ENCODE assay signal across 2 cellular contexts in the genomic region with DNA sequence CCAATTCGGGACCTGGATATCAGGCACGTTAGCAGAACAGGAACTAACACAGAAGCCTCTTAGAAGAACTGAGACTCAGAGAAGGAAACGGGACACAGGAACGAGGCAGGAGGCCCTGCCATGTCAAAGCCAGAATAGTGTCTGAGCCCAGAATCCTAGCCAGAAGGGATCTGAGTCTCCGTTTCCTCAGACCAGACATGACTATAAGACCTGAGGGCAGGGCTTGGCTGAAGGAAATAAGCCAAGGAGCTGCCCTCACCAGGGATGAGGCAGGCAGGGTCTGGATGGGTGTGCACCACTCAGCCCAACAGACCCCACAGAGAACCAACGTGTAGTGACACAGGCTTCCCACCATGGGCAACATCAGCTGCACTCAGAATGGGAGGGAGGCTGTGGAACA.
TF ChIP-seq lines count a peak whose summit lies in the region.

No MANE protein-coding gene starts in this region.

TF ChIP-seq in IMR-90, 13 proteins besides CTCF, POLR2A, EP300 and RAD21 (continued from another document):
- TF ChIP-seq CHD1 (IDR thresholded peaks at IDR 0.05; ENCODE audit: low read depth, low read length) (no peak), BHLHE40 (IDR thresholded peaks at IDR 0.05; ENCODE audit: low read depth, low read length) (no peak), SMC3 (IDR thresholded peaks at IDR 0.05; ENCODE audit: low read depth, low read length) (no peak), MAFK (IDR thresholded peaks at IDR 0.05; ENCODE audit: low read depth, low read length) (no peak), MXI1 (IDR thresholded peaks at IDR 0.05; ENCODE audit: borderline replicate concordance, low read depth, low read length) (no peak), NFE2L2 (IDR thresholded peaks at IDR 0.05; ENCODE audit: low read depth, low read length) (no peak), RFX5 (IDR thresholded peaks at IDR 0.05; ENCODE audit: low read depth, low read length) (no peak)
- TF ChIP-seq, protein P1, sequence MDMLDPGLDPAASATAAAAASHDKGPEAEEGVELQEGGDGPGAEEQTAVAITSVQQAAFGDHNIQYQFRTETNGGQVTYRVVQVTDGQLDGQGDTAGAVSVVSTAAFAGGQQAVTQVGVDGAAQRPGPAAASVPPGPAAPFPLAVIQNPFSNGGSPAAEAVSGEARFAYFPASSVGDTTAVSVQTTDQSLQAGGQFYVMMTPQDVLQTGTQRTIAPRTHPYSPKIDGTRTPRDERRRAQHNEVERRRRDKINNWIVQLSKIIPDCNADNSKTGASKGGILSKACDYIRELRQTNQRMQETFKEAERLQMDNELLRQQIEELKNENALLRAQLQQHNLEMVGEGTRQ (IDR thresholded peaks at IDR 0.05; ENCODE audit: low read depth, low read length): no peak
- TF ChIP-seq, protein P2, sequence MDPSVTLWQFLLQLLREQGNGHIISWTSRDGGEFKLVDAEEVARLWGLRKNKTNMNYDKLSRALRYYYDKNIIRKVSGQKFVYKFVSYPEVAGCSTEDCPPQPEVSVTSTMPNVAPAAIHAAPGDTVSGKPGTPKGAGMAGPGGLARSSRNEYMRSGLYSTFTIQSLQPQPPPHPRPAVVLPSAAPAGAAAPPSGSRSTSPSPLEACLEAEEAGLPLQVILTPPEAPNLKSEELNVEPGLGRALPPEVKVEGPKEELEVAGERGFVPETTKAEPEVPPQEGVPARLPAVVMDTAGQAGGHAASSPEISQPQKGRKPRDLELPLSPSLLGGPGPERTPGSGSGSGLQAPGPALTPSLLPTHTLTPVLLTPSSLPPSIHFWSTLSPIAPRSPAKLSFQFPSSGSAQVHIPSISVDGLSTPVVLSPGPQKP (IDR thresholded peaks at IDR 0.05; ENCODE audit: borderline replicate concordance, low read depth, low read length): no peak

TF ChIP-seq in WTC11, 78 proteins besides CTCF, POLR2A, EP300 and RAD21 (continued from another document):
- TF ChIP-seq, protein P3, sequence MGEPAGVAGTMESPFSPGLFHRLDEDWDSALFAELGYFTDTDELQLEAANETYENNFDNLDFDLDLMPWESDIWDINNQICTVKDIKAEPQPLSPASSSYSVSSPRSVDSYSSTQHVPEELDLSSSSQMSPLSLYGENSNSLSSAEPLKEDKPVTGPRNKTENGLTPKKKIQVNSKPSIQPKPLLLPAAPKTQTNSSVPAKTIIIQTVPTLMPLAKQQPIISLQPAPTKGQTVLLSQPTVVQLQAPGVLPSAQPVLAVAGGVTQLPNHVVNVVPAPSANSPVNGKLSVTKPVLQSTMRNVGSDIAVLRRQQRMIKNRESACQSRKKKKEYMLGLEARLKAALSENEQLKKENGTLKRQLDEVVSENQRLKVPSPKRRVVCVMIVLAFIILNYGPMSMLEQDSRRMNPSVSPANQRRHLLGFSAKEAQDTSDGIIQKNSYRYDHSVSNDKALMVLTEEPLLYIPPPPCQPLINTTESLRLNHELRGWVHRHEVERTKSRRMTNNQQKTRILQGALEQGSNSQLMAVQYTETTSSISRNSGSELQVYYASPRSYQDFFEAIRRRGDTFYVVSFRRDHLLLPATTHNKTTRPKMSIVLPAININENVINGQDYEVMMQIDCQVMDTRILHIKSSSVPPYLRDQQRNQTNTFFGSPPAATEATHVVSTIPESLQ (CRISPR knock-in tag; IDR thresholded peaks at IDR 0.05): no peak
- TF ChIP-seq NFE2L1 (CRISPR knock-in tag; IDR thresholded peaks at IDR 0.05) (no peak), TCF7 (CRISPR knock-in tag; IDR thresholded peaks at IDR 0.05; ENCODE audit: low read depth) (no peak), ZBTB21 (CRISPR knock-in tag; IDR thresholded peaks at IDR 0.05; ENCODE audit: borderline replicate concordance) (no peak), JAZF1 (CRISPR knock-in tag; IDR thresholded peaks at IDR 0.05) (no peak), ZNF416 (CRISPR knock-in tag; IDR thresholded peaks at IDR 0.05) (no peak), TP53 (CRISPR knock-in tag; IDR thresholded peaks at IDR 0.05) (no peak)
- TF ChIP-seq, protein P4, sequence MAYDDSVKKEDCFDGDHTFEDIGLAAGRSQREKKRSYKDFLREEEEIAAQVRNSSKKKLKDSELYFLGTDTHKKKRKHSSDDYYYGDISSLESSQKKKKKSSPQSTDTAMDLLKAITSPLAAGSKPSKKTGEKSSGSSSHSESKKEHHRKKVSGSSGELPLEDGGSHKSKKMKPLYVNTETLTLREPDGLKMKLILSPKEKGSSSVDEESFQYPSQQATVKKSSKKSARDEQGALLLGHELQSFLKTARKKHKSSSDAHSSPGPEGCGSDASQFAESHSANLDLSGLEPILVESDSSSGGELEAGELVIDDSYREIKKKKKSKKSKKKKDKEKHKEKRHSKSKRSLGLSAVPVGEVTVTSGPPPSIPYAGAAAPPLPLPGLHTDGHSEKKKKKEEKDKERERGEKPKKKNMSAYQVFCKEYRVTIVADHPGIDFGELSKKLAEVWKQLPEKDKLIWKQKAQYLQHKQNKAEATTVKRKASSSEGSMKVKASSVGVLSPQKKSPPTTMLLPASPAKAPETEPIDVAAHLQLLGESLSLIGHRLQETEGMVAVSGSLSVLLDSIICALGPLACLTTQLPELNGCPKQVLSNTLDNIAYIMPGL (CRISPR knock-in tag; IDR thresholded peaks at IDR 0.05): no peak
- TF ChIP-seq, protein P5, sequence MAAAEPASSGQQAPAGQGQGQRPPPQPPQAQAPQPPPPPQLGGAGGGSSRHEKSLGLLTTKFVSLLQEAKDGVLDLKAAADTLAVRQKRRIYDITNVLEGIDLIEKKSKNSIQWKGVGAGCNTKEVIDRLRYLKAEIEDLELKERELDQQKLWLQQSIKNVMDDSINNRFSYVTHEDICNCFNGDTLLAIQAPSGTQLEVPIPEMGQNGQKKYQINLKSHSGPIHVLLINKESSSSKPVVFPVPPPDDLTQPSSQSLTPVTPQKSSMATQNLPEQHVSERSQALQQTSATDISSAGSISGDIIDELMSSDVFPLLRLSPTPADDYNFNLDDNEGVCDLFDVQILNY (CRISPR knock-in tag; IDR thresholded peaks at IDR 0.05): no peak
- TF ChIP-seq, protein P6, sequence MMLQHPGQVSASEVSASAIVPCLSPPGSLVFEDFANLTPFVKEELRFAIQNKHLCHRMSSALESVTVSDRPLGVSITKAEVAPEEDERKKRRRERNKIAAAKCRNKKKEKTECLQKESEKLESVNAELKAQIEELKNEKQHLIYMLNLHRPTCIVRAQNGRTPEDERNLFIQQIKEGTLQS (CRISPR knock-in tag; conservative IDR thresholded peaks at IDR 0.05): no peak
- TF ChIP-seq, protein P7, sequence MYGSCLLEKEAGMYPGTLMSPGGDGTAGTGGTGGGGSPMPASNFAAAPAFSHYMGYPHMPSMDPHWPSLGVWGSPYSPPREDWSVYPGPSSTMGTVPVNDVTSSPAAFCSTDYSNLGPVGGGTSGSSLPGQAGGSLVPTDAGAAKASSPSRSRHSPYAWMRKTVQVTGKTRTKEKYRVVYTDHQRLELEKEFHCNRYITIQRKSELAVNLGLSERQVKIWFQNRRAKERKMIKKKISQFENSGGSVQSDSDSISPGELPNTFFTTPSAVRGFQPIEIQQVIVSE (CRISPR knock-in tag; IDR thresholded peaks at IDR 0.05; ENCODE audit: borderline replicate concordance): no peak
- TF ChIP-seq, protein P8, sequence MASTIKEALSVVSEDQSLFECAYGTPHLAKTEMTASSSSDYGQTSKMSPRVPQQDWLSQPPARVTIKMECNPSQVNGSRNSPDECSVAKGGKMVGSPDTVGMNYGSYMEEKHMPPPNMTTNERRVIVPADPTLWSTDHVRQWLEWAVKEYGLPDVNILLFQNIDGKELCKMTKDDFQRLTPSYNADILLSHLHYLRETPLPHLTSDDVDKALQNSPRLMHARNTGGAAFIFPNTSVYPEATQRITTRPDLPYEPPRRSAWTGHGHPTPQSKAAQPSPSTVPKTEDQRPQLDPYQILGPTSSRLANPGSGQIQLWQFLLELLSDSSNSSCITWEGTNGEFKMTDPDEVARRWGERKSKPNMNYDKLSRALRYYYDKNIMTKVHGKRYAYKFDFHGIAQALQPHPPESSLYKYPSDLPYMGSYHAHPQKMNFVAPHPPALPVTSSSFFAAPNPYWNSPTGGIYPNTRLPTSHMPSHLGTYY (CRISPR knock-in tag; IDR thresholded peaks at IDR 0.05): no peak
